ENCODE assay signal across 23 cellular contexts in genomic region chr3:159795776-159796175, GRCh38. TPM values are rescaled to one million over a fixed set of nuclear protein-coding genes. Genes with fewer than 3 reads are reported as not detected.
DNase-seq lines count a peak whose midpoint lies in the region; TF ChIP-seq lines count a peak whose summit lies in the region.
"Had no signal": no experiment of that assay in that cellular context is flagged by ENCODE, and none has a peak within 500 bp of the region (broad histone marks: within the 10 kb centered on the region; RNA-seq: fewer than 3 reads in every experiment).

No MANE protein-coding gene starts in this region.

- H3K27ac Mint-ChIP-seq in mesothelial cell of epicardium, result peak overlapping the region; percentile 4
- H3K27ac Mint-ChIP-seq: activated naive CD8-positive, alpha-beta T cell treated with anti-CD3 and anti-CD28 coated beads, Interleukin-2, amount 10 ng/mL, durations not matched to agents 7 days and 5 days; CD8-positive, alpha-beta T cell; H9; natural killer cell treated with Interleukin-12 subunit alpha and Interleukin-12 subunit beta and Interleukin-15 and Interleukin-18, amount 100 ng/mL, for 72 hours had no signal

- H3K36me3 ChIP-seq in SJSA1 (peaks cover 12% of the 10 kb centered on the region; the same call in 1 of the 2 replicates), colonic mucosa (no peaks in the 10 kb centered on the region)
- H3K36me3 ChIP-seq: gastrocnemius medialis, MG63, pancreas, Peyer's patch, thyroid gland had no signal

- H3K9me3 Mint-ChIP-seq in mesothelial cell of epicardium, result peaks cover 9% of the 10 kb centered on the region
- H3K9me3 Mint-ChIP-seq: activated naive CD8-positive, alpha-beta T cell treated with anti-CD3 and anti-CD28 coated beads, Interleukin-2, amount 10 ng/mL, durations not matched to agents 7 days and 5 days; CD8-positive, alpha-beta T cell; H9; natural killer cell treated with Interleukin-12 subunit alpha and Interleukin-12 subunit beta and Interleukin-15 and Interleukin-18, amount 100 ng/mL, for 72 hours had no signal

- peaks cover 47% of the 10 kb centered on the region for H3K4me1 ChIP-seq in SJSA1 (replicated peaks)
- peaks cover 4% of the 10 kb centered on the region for H3K4me1 ChIP-seq in colonic mucosa
- H3K4me1 ChIP-seq: gastrocnemius medialis, pancreas had no signal

- H3K27ac ChIP-seq in SJSA1 (peak overlapping the region; percentile 56; the same call in 1 of the 2 replicates), cingulate gyrus (ENCODE audit: low read depth, low read length) (peak overlapping the region; percentile 89), temporal lobe (ENCODE audit: low read depth, low read length) (peak overlapping the region; percentile 98), colonic mucosa (no peak overlapping the region)
- H3K27ac ChIP-seq: pancreas, thyroid gland had no signal

- H3K9ac ChIP-seq in colonic mucosa (ENCODE audit: low read depth in 2 of 2, low read length in 2 of 2), result no peak overlapping the region

- peaks cover 28% of the 10 kb centered on the region for H3K4me1 Mint-ChIP-seq in mesothelial cell of epicardium
- H3K4me1 Mint-ChIP-seq: activated naive CD8-positive, alpha-beta T cell treated with anti-CD3 and anti-CD28 coated beads, Interleukin-2, amount 10 ng/mL, durations not matched to agents 7 days and 5 days had no signal

- no peaks in the 10 kb centered on the region for H3K27me3 Mint-ChIP-seq in mesothelial cell of epicardium (ENCODE audit: low read depth)
- H3K27me3 Mint-ChIP-seq: activated naive CD8-positive, alpha-beta T cell treated with anti-CD3 and anti-CD28 coated beads, Interleukin-2, amount 10 ng/mL, durations not matched to agents 7 days and 5 days had no signal

- no peak for TF ChIP-seq CTCF in mesothelial cell of epicardium (IDR thresholded peaks at IDR 0.05; ENCODE audit: unreplicated experiment)
- TF ChIP-seq CTCF in colonic mucosa (IDR thresholded peaks at IDR 0.05), result no peak

- intact Hi-C loops in colonic mucosa (cut with DNase I), result no loop called here

- DNase-seq in SJSA1 (ENCODE audit: low read depth in 1 of 2, low spot score in 2 of 2) (no peak), mesothelial cell of epicardium (ENCODE audit: low spot score in 2 of 2, unreplicated experiment in 2 of 2) (no peak), HPDE6-E6E7 (ENCODE audit: extremely low spot score) (no peak), NAMALWA (ENCODE audit: low spot score) (no peak), colonic mucosa (no peak)
- DNase-seq in activated naive CD4-positive, alpha-beta T cell (lab: John Stamatoyannopoulos, UW), result no peak
- DNase-seq: activated naive CD8-positive, alpha-beta T cell treated with anti-CD3 and anti-CD28 coated beads, Interleukin-2, amount 10 ng/mL, durations not matched to agents 7 days and 5 days; CD8-positive, alpha-beta T cell; gastrocnemius medialis; GF-D8; H9; kidney glomerular epithelial cell; mesendoderm; MG63; NCI-H1436; NCI-H524; pancreas; Peyer's patch; T-helper 2 cell; thyroid gland had no signal

- H3K9me3 ChIP-seq in SJSA1 (replicated peaks) (no peaks in the 10 kb centered on the region), colonic mucosa (no peaks in the 10 kb centered on the region)
- H3K9me3 ChIP-seq: gastrocnemius medialis, pancreas, Peyer's patch, thyroid gland had no signal

- no peak overlapping the region for H3K4me3 Mint-ChIP-seq in mesothelial cell of epicardium
- H3K4me3 Mint-ChIP-seq: activated naive CD8-positive, alpha-beta T cell treated with anti-CD3 and anti-CD28 coated beads, Interleukin-2, amount 10 ng/mL, durations not matched to agents 7 days and 5 days; CD8-positive, alpha-beta T cell; H9; natural killer cell treated with Interleukin-12 subunit alpha and Interleukin-12 subunit beta and Interleukin-15 and Interleukin-18, amount 100 ng/mL, for 72 hours had no signal

- H3K4me3 ChIP-seq in SJSA1 (no peak overlapping the region), colonic mucosa (no peak overlapping the region)
- H3K4me3 ChIP-seq: gastrocnemius medialis, MG63, pancreas, Peyer's patch, thyroid gland had no signal

- H3K36me3 Mint-ChIP-seq in mesothelial cell of epicardium, result peaks cover 10% of the 10 kb centered on the region
- H3K36me3 Mint-ChIP-seq: activated naive CD8-positive, alpha-beta T cell treated with anti-CD3 and anti-CD28 coated beads, Interleukin-2, amount 10 ng/mL, durations not matched to agents 7 days and 5 days; CD8-positive, alpha-beta T cell; natural killer cell treated with Interleukin-12 subunit alpha and Interleukin-12 subunit beta and Interleukin-15 and Interleukin-18, amount 100 ng/mL, for 72 hours had no signal

- H3K27me3 ChIP-seq in SJSA1 (replicated peaks) (no peaks in the 10 kb centered on the region), colonic mucosa (no peaks in the 10 kb centered on the region)
- H3K27me3 ChIP-seq: gastrocnemius medialis, MG63, pancreas, Peyer's patch, thyroid gland had no signal

RNA-seq across cellular contexts. Expression of gene SCHIP1, which starts 43.9 kb away (rescaled TPM):
- total RNA-seq in SJSA1 (2014; rRNA removed; shearing (Covaris generic)), result 1.5 and 9.4 TPM in 2 replicates
- total RNA-seq in mesothelial cell of epicardium (9.2 to 10.6 TPM (median 9.8 TPM) in 3 replicates), temporal lobe (34.7 TPM), colonic mucosa (1 to 10 TPM in 1 of 2 donors, under 1 TPM in 1; 0.35 to 2.5 TPM)
- total RNA-seq: activated naive CD8-positive, alpha-beta T cell treated with anti-CD3 and anti-CD28 coated beads, Interleukin-2, amount 10 ng/mL, durations not matched to agents 7 days and 5 days; CD8-positive, alpha-beta T cell; natural killer cell treated with Interleukin-12 subunit alpha and Interleukin-12 subunit beta and Interleukin-15 and Interleukin-18, amount 100 ng/mL, for 72 hours had no signal
